In the genomic region with DNA sequence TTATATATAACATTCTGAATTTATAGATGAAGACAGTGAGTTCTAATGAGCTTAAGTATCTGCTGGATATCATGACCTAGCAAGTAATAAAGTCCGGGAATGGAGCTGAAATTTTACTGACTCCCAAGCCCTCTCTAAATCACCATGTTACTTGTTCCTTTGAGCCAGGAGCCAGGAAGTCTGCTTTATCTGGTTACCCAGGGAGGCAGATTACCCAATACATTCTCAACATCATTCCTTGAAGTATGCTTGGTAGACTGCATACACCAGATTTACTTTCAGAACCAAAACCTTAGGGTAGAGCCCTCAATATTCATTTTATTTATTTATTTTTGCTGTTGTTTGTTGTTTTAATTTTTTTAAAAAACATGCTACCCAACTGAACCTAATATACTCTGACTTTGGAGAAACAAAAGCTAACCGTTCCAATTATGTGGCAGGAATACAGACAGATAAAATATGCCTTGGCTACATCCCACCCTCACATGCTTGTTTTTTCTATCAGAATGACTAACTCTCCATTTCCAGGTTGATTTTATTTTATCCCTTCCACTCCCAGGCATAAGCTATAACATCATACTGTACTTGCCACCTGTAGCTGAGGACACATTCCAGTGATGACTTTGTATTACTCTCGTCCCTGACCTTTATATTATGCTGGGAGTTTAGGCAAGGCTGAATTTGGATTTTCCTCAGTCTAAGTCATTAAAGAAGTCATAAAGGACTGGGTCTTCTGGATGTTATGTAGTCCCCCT, we compare ENCODE assay signal across 26 cellular contexts.
DNase-seq lines count a peak whose midpoint lies in the region; ATAC-seq, FAIRE-seq and TF ChIP-seq lines count a peak whose summit lies in the region.
"Had no signal": no experiment of that assay in that cellular context is flagged by ENCODE, and none has a peak within 500 bp of the region (broad histone marks: within the 10 kb centered on the region; RNA-seq: fewer than 3 reads in every experiment).

No MANE protein-coding gene starts in this region.

- H3K4me3 ChIP-seq in IMR-90 (ENCODE audit: insufficient read depth, low read depth, low read length) (no peak overlapping the region), endothelial cell of umbilical vein (replicated peaks in 1 of 3; ENCODE audit: insufficient read depth in 1 of 3, low read depth in 1 of 3, low read length in 3 of 3) (no peak overlapping the region), pancreas (no peak overlapping the region)
- H3K4me3 ChIP-seq: gastrocnemius medialis, hepatocyte, left lung, thoracic aorta had no signal

- H3K9me1 ChIP-seq in IMR-90 (ENCODE audit: insufficient read depth, low read length) (peaks cover 6% of the 10 kb centered on the region), endothelial cell of umbilical vein (replicated peaks; ENCODE audit: control insufficient read depth, extremely low read depth, insufficient read depth, low read length) (no peaks in the 10 kb centered on the region)

- H3K27ac ChIP-seq in IMR-90 (ENCODE audit: insufficient read depth, low read length) (no peak overlapping the region), endothelial cell of umbilical vein (ENCODE audit: insufficient read depth, low read depth, low read length) (no peak overlapping the region), pancreas (no peak overlapping the region)
- H3K27ac ChIP-seq: gastrocnemius medialis, left lung, parathyroid adenoma, thoracic aorta, WERI-Rb-1 had no signal

- no peak overlapping the region; the same call in 1 of the 2 replicates for H2BK20ac ChIP-seq in IMR-90 (ENCODE audit: low read depth, low read length)

- no peak overlapping the region for H3K14ac ChIP-seq in IMR-90 (replicated peaks; ENCODE audit: low read depth, low read length)

- intact Hi-C loops in IMR-90 (cut with micrococcal nuclease) (no loop called here), endothelial cell of umbilical vein (cut with micrococcal nuclease) (no loop called here), pancreas (cut with DNase I) (no loop called here)

- H3K79me2 ChIP-seq in endothelial cell of umbilical vein (ENCODE audit: control insufficient read depth, insufficient read depth, low read length) = no peaks in the 10 kb centered on the region
- H3K79me2 ChIP-seq: hepatocyte, parathyroid adenoma had no signal

- H3K4me1 ChIP-seq in IMR-90 (ENCODE audit: control insufficient read depth, insufficient read depth, low read length) (peaks cover 11% of the 10 kb centered on the region), endothelial cell of umbilical vein (ENCODE audit: control insufficient read depth, extremely low read depth, insufficient read depth, low read length) (peaks cover 19% of the 10 kb centered on the region), pancreas (no peaks in the 10 kb centered on the region)
- H3K4me1 ChIP-seq: left lung, parathyroid adenoma had no signal

- no peaks in the 10 kb centered on the region for H3K79me1 ChIP-seq in IMR-90 (ENCODE audit: low read depth in 1 of 2, low read length in 2 of 2)

- no peak overlapping the region; the same call in 1 of the 2 replicates for H3K4me2 ChIP-seq in IMR-90 (ENCODE audit: low read depth, low read length)
- no peak overlapping the region for H3K4me2 ChIP-seq in endothelial cell of umbilical vein (ENCODE audit: insufficient read depth, low read length)

- no peak for TF ChIP-seq CTCF in IMR-90 (conservative IDR thresholded peaks at IDR 0.05; ENCODE audit: low read depth, low read length)
- TF ChIP-seq CTCF in endothelial cell of umbilical vein (IDR thresholded peaks at IDR 0.05; ENCODE audit: extremely low read depth in 1 of 2, insufficient read depth in 1 of 2, low read depth in 1 of 2, low read length in 2 of 2) = no peak
- TF ChIP-seq CTCF in nephron progenitor cell (IDR thresholded peaks at IDR 0.05) = no peak
- TF ChIP-seq CTCF in pancreas (IDR thresholded peaks at IDR 0.05) = no peak

- no peaks in the 10 kb centered on the region for H3K9me3 Mint-ChIP-seq in nephron progenitor cell
- H3K9me3 Mint-ChIP-seq in activated CD4-positive, alpha-beta T cell treated with anti-CD3 and anti-CD28 coated beads, Interleukin-2, amount 10 ng/mL, durations not matched to agents 7 days and 5 days = no peaks in the 10 kb centered on the region
- H3K9me3 Mint-ChIP-seq: activated CD4-positive, alpha-beta T cell treated with anti-CD3 and anti-CD28 coated beads, Interleukin-2, amount 10 ng/mL, durations not matched to agents 24 days and 14 days; activated naive CD4-positive, alpha-beta T cell treated with anti-CD3 and anti-CD28 coated beads, Interleukin-2, amount 10 ng/mL, durations not matched to agents 7 days and 5 days; immature natural killer cell; natural killer cell; T-helper 2 cell treated with Interferon-gamma antibody and Interleukin-4, amounts not matched to agents 5 μg/mL and 100 μg/mL, for 36 hours had no signal

- H4K8ac ChIP-seq in IMR-90 (ENCODE audit: low read depth in 2 of 2, low read length in 2 of 2) = peak overlapping the region in 1 of 2 experiments; percentile 26; a peak in 1 of 4 replicates

- peaks cover 48% of the 10 kb centered on the region for H3K4me1 Mint-ChIP-seq in nephron progenitor cell
- no peaks in the 10 kb centered on the region for H3K4me1 Mint-ChIP-seq in activated CD4-positive, alpha-beta T cell treated with anti-CD3 and anti-CD28 coated beads, Interleukin-2, amount 10 ng/mL, durations not matched to agents 7 days and 5 days
- H3K4me1 Mint-ChIP-seq: activated CD4-positive, alpha-beta T cell treated with anti-CD3 and anti-CD28 coated beads, Interleukin-2, amount 10 ng/mL, durations not matched to agents 24 days and 14 days; activated naive CD4-positive, alpha-beta T cell treated with anti-CD3 and anti-CD28 coated beads, Interleukin-2, amount 10 ng/mL, durations not matched to agents 7 days and 5 days had no signal

- no peak for TF ChIP-seq POLR2A in IMR-90 (IDR thresholded peaks at IDR 0.05; ENCODE audit: low read depth, low read length)
- TF ChIP-seq POLR2A in endothelial cell of umbilical vein (IDR thresholded peaks at IDR 0.05; ENCODE audit: low read depth, low read length) = no peak
- TF ChIP-seq POLR2A in GM12891 (IDR thresholded peaks at IDR 0.05; ENCODE audit: low read depth, low read length) = no peak

- peak; percentile 33 for DNase-seq in EH (ENCODE audit: low read depth)
- DNase-seq in IMR-90 = peak; percentile 60
- DNase-seq in endothelial cell of umbilical vein (ENCODE audit: low read depth, low spot score) = peak; percentile 54
- no peak for DNase-seq in nephron progenitor cell
- no peak for DNase-seq in activated CD4-positive, alpha-beta T cell treated with anti-CD3 and anti-CD28 coated beads, Interleukin-2, amount 10 ng/mL, durations not matched to agents 7 days and 5 days
- DNase-seq in pancreas = no peak
- no peak for DNase-seq in GM12891 (ENCODE audit: insufficient read length, low spot score)
- DNase-seq: activated CD4-positive, alpha-beta T cell treated with anti-CD3 and anti-CD28 coated beads, Interleukin-2, amount 10 ng/mL, durations not matched to agents 24 days and 14 days; activated naive CD4-positive, alpha-beta T cell treated with anti-CD3 and anti-CD28 coated beads, Interleukin-2, amount 10 ng/mL, durations not matched to agents 7 days and 5 days; aorta; DMS153; gastrocnemius medialis; GOT3; immature natural killer cell; left lung; natural killer cell; NCI-H187; NCI-H446 treated with DMSO at 0.1 percent for 48 hours; stimulated activated CD4-positive, alpha-beta T cell treated with anti-CD3 and anti-CD28 coated beads, Interleukin-12 subunit alpha, Interleukin-12 subunit beta, amount 100 ng/mL, for 4 hours; stimulated activated naive CD4-positive, alpha-beta T cell treated with Interleukin-2 at 50 U/mL for 16 hours; WERI-Rb-1 had no signal

- H3K9ac ChIP-seq in IMR-90 (ENCODE audit: low read depth, low read length) (no peak overlapping the region), endothelial cell of umbilical vein (replicated peaks; ENCODE audit: extremely low read depth, insufficient read depth, low read length) (no peak overlapping the region)
- H3K9ac ChIP-seq: parathyroid adenoma had no signal

- H3K9me3 ChIP-seq in IMR-90 (ENCODE audit: control insufficient read depth, insufficient read depth, low read length) (no peaks in the 10 kb centered on the region; the same call in 1 of the 2 replicates), endothelial cell of umbilical vein (replicated peaks; ENCODE audit: control insufficient read depth, insufficient read depth, low read length) (no peaks in the 10 kb centered on the region), pancreas (no peaks in the 10 kb centered on the region)
- H3K9me3 ChIP-seq: gastrocnemius medialis, left lung, thoracic aorta had no signal

- H3K4ac ChIP-seq in IMR-90 (ENCODE audit: low read depth, low read length) = peak overlapping the region; percentile 76; the same call in 1 of the 2 replicates

- H2AK5ac ChIP-seq in IMR-90 (ENCODE audit: low read depth, low read length) = no peak overlapping the region

- H3K27ac Mint-ChIP-seq in nephron progenitor cell = peak overlapping the region; percentile 89
- no peak overlapping the region for H3K27ac Mint-ChIP-seq in activated CD4-positive, alpha-beta T cell treated with anti-CD3 and anti-CD28 coated beads, Interleukin-2, amount 10 ng/mL, durations not matched to agents 7 days and 5 days
- H3K27ac Mint-ChIP-seq: activated CD4-positive, alpha-beta T cell treated with anti-CD3 and anti-CD28 coated beads, Interleukin-2, amount 10 ng/mL, durations not matched to agents 24 days and 14 days; activated naive CD4-positive, alpha-beta T cell treated with anti-CD3 and anti-CD28 coated beads, Interleukin-2, amount 10 ng/mL, durations not matched to agents 7 days and 5 days; natural killer cell; T-helper 2 cell treated with Interferon-gamma antibody and Interleukin-4, amounts not matched to agents 5 μg/mL and 100 μg/mL, for 36 hours had no signal

- no peak overlapping the region for H2BK15ac ChIP-seq in IMR-90 (ENCODE audit: low read depth, low read length)

- BruUV-seq in IMR-90 (replicated peaks; lab: Mats Ljungman, UMichigan) = no TSS peak
- BruUV-seq in endothelial cell of umbilical vein (replicated peaks; lab: Mats Ljungman, UMichigan) = no TSS peak

- H2AK9ac ChIP-seq in IMR-90 (replicated peaks; ENCODE audit: low read depth, low read length, poor library complexity) = no peak overlapping the region

- CTCF ChIA-PET in IMR-90 (lab: Yijun Ruan, JAX) (interaction anchor here (0.5 to 0.6 kb wide), 2 partner anchors 53 to 1630 kb away, joined by 3 read pairs; no protein-coding TSS in a partner anchor), endothelial cell of umbilical vein (lab: Charles Lee) (interaction anchor here (0.8 to 1.9 kb wide), 10 partner anchors 11 to 263 kb away, joined by 3 to 7 read pairs (median 3); no protein-coding TSS in a partner anchor)
- CTCF ChIA-PET in activated CD4-positive, alpha-beta T cell treated with anti-CD3 and anti-CD28 coated beads, Interleukin-2, amount 10 ng/mL, durations not matched to agents 7 days and 5 days (lab: Charles Lee) = interaction anchor here (0.9 to 1.3 kb wide), 3 partner anchors 11 to 13 kb away, joined by 3 read pairs; no protein-coding TSS in a partner anchor

- H2BK120ac ChIP-seq in IMR-90 (ENCODE audit: low read depth, low read length) = no peak overlapping the region; the same call in 1 of the 2 replicates

- dilution Hi-C loops in IMR-90 (cut with HindIII; ENCODE audit: low sequenced_read_pairs, unreplicated experiment) (no loop called here), endothelial cell of umbilical vein (cut with MboI; ENCODE audit: extremely low pct_ligation_motif_present, low sequenced_read_pairs) (no loop called here)

- peak overlapping the region; percentile 12 for H2BK5ac ChIP-seq in IMR-90 (ENCODE audit: low read depth, low read length, poor library complexity, severe bottlenecking)

- TF ChIP-seq RAD21 in IMR-90 (IDR thresholded peaks at IDR 0.05; ENCODE audit: low read length) = no peak

- in situ Hi-C loops in IMR-90 (cut with MboI; ENCODE audit: low sequenced_read_pairs) = no loop called here

- no peaks in the 10 kb centered on the region for H3K36me3 ChIP-seq in IMR-90 (ENCODE audit: control insufficient read depth, insufficient read depth, low read length)
- H3K36me3 ChIP-seq in endothelial cell of umbilical vein (ENCODE audit: control insufficient read depth in 2 of 2, extremely low read depth in 1 of 2, insufficient read depth in 2 of 2, low read length in 2 of 2) = no peaks in the 10 kb centered on the region
- no peaks in the 10 kb centered on the region for H3K36me3 ChIP-seq in pancreas
- H3K36me3 ChIP-seq: gastrocnemius medialis, left lung, thoracic aorta, WERI-Rb-1 had no signal

- no peak overlapping the region for H3K18ac ChIP-seq in IMR-90 (ENCODE audit: low read depth, low read length)

- no peak overlapping the region for H4K5ac ChIP-seq in IMR-90 (ENCODE audit: low read depth, low read length)

- no peak overlapping the region for H3K23ac ChIP-seq in IMR-90 (ENCODE audit: low read depth, low read length)

- no peaks in the 10 kb centered on the region for H3K36me3 Mint-ChIP-seq in nephron progenitor cell (ENCODE audit: low read depth)
- H3K36me3 Mint-ChIP-seq in activated CD4-positive, alpha-beta T cell treated with anti-CD3 and anti-CD28 coated beads, Interleukin-2, amount 10 ng/mL, durations not matched to agents 7 days and 5 days (ENCODE audit: low read depth) = no peaks in the 10 kb centered on the region
- H3K36me3 Mint-ChIP-seq: activated naive CD4-positive, alpha-beta T cell treated with anti-CD3 and anti-CD28 coated beads, Interleukin-2, amount 10 ng/mL, durations not matched to agents 7 days and 5 days; immature natural killer cell; natural killer cell had no signal

- no peak for ATAC-seq in IMR-90 (ENCODE audit: low read depth)
- ATAC-seq in pancreas = no peak
- ATAC-seq: gastrocnemius medialis, left lung, natural killer cell had no signal

- peak overlapping the region; percentile 16 for H3K4me3 Mint-ChIP-seq in nephron progenitor cell
- no peak overlapping the region for H3K4me3 Mint-ChIP-seq in activated CD4-positive, alpha-beta T cell treated with anti-CD3 and anti-CD28 coated beads, Interleukin-2, amount 10 ng/mL, durations not matched to agents 7 days and 5 days
- H3K4me3 Mint-ChIP-seq: activated CD4-positive, alpha-beta T cell treated with anti-CD3 and anti-CD28 coated beads, Interleukin-2, amount 10 ng/mL, durations not matched to agents 24 days and 14 days; activated naive CD4-positive, alpha-beta T cell treated with anti-CD3 and anti-CD28 coated beads, Interleukin-2, amount 10 ng/mL, durations not matched to agents 7 days and 5 days; immature natural killer cell; natural killer cell; T-helper 2 cell treated with Interferon-gamma antibody and Interleukin-4, amounts not matched to agents 5 μg/mL and 100 μg/mL, for 36 hours had no signal

- no peaks in the 10 kb centered on the region for H3K27me3 ChIP-seq in IMR-90 (ENCODE audit: control insufficient read depth, insufficient read depth, low read length)
- no peaks in the 10 kb centered on the region for H3K27me3 ChIP-seq in endothelial cell of umbilical vein (ENCODE audit: control insufficient read depth in 2 of 2, insufficient read depth in 2 of 2, low read length in 2 of 2)
- no peaks in the 10 kb centered on the region for H3K27me3 ChIP-seq in pancreas
- H3K27me3 ChIP-seq: gastrocnemius medialis, hepatocyte, left lung had no signal

- 100% methylated on average over 1 of the region's 3 CpGs; no CpG with 5 or more reads in 1 of the 2 experiments for WGBS in IMR-90 (ENCODE audit: extremely low coverage in 2 of 2, insufficient read length in 1 of 2), 2 experiments
- 80 to 84% methylated on average over 3 of the region's 3 CpGs for WGBS in pancreas, 2 donors

- no peaks in the 10 kb centered on the region for H3K27me3 Mint-ChIP-seq in nephron progenitor cell (ENCODE audit: low read depth, poor library complexity)
- H3K27me3 Mint-ChIP-seq in activated CD4-positive, alpha-beta T cell treated with anti-CD3 and anti-CD28 coated beads, Interleukin-2, amount 10 ng/mL, durations not matched to agents 7 days and 5 days = no peaks in the 10 kb centered on the region
- H3K27me3 Mint-ChIP-seq: activated CD4-positive, alpha-beta T cell treated with anti-CD3 and anti-CD28 coated beads, Interleukin-2, amount 10 ng/mL, durations not matched to agents 24 days and 14 days had no signal

- POLR2A ChIA-PET in IMR-90 (lab: Charles Lee; ENCODE audit: unreplicated experiment) (no interaction called here), endothelial cell of umbilical vein (lab: Charles Lee) (no interaction called here)
- POLR2A ChIA-PET in activated CD4-positive, alpha-beta T cell treated with anti-CD3 and anti-CD28 coated beads, Interleukin-2, amount 10 ng/mL, durations not matched to agents 7 days and 5 days (lab: Charles Lee) = no interaction called here

- no peak overlapping the region for H3K56ac ChIP-seq in IMR-90 (ENCODE audit: extremely low read depth, insufficient read depth, low read length)

- no peak overlapping the region for H4K91ac ChIP-seq in IMR-90 (ENCODE audit: insufficient read depth, low read depth, low read length)

- peak; percentile 59 for FAIRE-seq in endothelial cell of umbilical vein (lab: Jason Lieb, UNC)
- FAIRE-seq in pancreas (lab: Jason Lieb, UNC) = no peak
- FAIRE-seq in GM12891 (lab: Jason Lieb, UNC) = no peak
- FAIRE-seq: G401.6 had no signal

- H4K20me1 ChIP-seq in IMR-90 (ENCODE audit: insufficient read depth, low read length) (no peaks in the 10 kb centered on the region), endothelial cell of umbilical vein (replicated peaks; ENCODE audit: control insufficient read depth, extremely low read depth, insufficient read depth, low read length) (no peaks in the 10 kb centered on the region)

- H2AFZ ChIP-seq in IMR-90 (replicated peaks; ENCODE audit: low read length, poor library complexity) = no peak overlapping the region
- H2AFZ ChIP-seq in endothelial cell of umbilical vein (ENCODE audit: low read depth, low read length) = peak overlapping the region; percentile 70
- H2AFZ ChIP-seq: parathyroid adenoma had no signal

Comparison
In these comparisons a context has a peak if more than half of its experiments do, and no peak if none do; other contexts are left out.
1. DNase-seq: peak in EH (single experiment), IMR-90 (single experiment) and endothelial cell of umbilical vein (single experiment); none in nephron progenitor cell (single experiment), activated CD4-positive, alpha-beta T cell treated with anti-CD3 and anti-CD28 coated beads, Interleukin-2, amount 10 ng/mL, durations not matched to agents 7 days and 5 days (single experiment), pancreas (0 of 6) and GM12891 (single experiment).